ENCODE assay signal across 11 cellular contexts in the genomic region with DNA sequence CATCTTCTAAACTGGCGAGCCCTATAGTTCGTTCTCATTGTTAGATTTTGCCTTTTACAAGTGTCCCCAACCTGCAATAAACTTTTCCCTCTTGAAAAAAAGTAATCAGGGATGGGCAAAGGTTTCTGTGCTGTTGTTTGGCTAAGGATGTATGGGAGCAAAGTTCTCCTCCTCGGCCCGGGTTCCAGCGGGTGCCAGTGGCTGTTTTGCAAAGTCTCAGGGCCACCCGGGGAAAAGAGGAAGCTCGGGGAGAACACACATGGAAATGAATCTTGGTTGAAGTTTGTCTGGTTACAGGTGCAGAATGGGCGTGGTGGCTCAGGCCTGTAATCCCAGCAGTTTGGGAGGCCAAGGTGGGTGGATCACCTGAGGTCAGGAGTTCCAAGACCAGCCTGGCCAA.
A peak's percentile ranks its signal among the peaks of the same experiment; 100 is the strongest.
DNase-seq lines count a peak whose midpoint lies in the region; FAIRE-seq and TF ChIP-seq lines count a peak whose summit lies in the region.
"Had no signal": no experiment of that assay in that cellular context is flagged by ENCODE, and none has a peak within 500 bp of the region (broad histone marks: within the 10 kb centered on the region; RNA-seq: fewer than 3 reads in every experiment).

No MANE protein-coding gene starts in this region.

- FAIRE-seq in keratinocyte (lab: Jason Lieb, UNC), result no peak

- in situ Hi-C loops in transverse colon (cut with MboI; ENCODE audit: low pct_ligation_motif_present in 1 of 4, low pct_unique_long_range_greater_than_20kb in 1 of 4, low sequenced_read_pairs in 3 of 4), result no loop called here

- H3K4me1 ChIP-seq in keratinocyte (ENCODE audit: control insufficient read depth, extremely low read depth, insufficient read depth, low read length) (peaks cover 27% of the 10 kb centered on the region), transverse colon (peaks cover 11 to 47% (median 25%) of the 10 kb centered on the region in 4 donors)

- TF ChIP-seq POLR2A in transverse colon (IDR thresholded peaks at IDR 0.05), result no peak

- H3K9me1 ChIP-seq in keratinocyte (ENCODE audit: control insufficient read depth, extremely low read depth, insufficient read depth, low read length), result no peaks in the 10 kb centered on the region

- peak overlapping the region; percentile 56 for H3K4me2 ChIP-seq in keratinocyte (ENCODE audit: control insufficient read depth, extremely low read depth, insufficient read depth, low read depth, low read length)

- H3K27ac ChIP-seq in RWPE1, result peak overlapping the region; percentile 72
- no peak overlapping the region for H3K27ac ChIP-seq in keratinocyte (ENCODE audit: control insufficient read depth, insufficient read depth, low read length)
- H3K27ac ChIP-seq in transverse colon, result peak overlapping the region; percentile 79 to 87 (median 82)

- dilution Hi-C loops in keratinocyte (cut with MboI; ENCODE audit: extremely low pct_ligation_motif_present, low sequenced_read_pairs), result no loop called here

- CTCF ChIA-PET in RWPE1 (lab: Yijun Ruan, JAX), result interaction anchor here (0.5 to 1.0 kb wide), 3 partner anchors 40 to 896 kb away, joined by 3 to 5 read pairs (median 3); no protein-coding TSS in a partner anchor

- POLR2A ChIA-PET in RWPE1 (lab: Yijun Ruan, JAX; ENCODE audit: low non-redundant PET), result no interaction called here

- TF ChIP-seq EP300 in transverse colon (IDR thresholded peaks at IDR 0.05; ENCODE audit: low read depth), result no peak

- WGBS in transverse colon (ENCODE audit: low coverage in 1 of 2), 2 donors, result 56 to 73% methylated on average over 2 to 8 of the region's 8 CpGs

- no peaks in the 10 kb centered on the region for H3K27me3 ChIP-seq in keratinocyte (ENCODE audit: control insufficient read depth, extremely low read depth, insufficient read depth, low read length)
- no peaks in the 10 kb centered on the region for H3K27me3 ChIP-seq in transverse colon
- no peaks in the 10 kb centered on the region for H3K27me3 ChIP-seq in MG63

- H3K79me2 ChIP-seq in keratinocyte (ENCODE audit: control insufficient read depth, insufficient read depth, low read length), result no peaks in the 10 kb centered on the region

- intact Hi-C loops in transverse colon (cut with DNase I; ENCODE audit: low total_unique reads), result no loop called here

- no peaks in the 10 kb centered on the region for H4K20me1 ChIP-seq in keratinocyte (ENCODE audit: control insufficient read depth, extremely low read depth, insufficient read depth, low read length)

- TF ChIP-seq CTCF in RWPE1 (conservative IDR thresholded peaks at IDR 0.05; ENCODE audit: low read depth) (no peak), keratinocyte (optimal IDR thresholded peaks at IDR 0.05 in 1 of 3, IDR thresholded peaks at IDR 0.05 in 1 of 3, conservative IDR thresholded peaks at IDR 0.05 in 1 of 3; ENCODE audit: extremely low read depth in 1 of 3, insufficient read depth in 2 of 3, low read length in 3 of 3) (no peak), transverse colon (IDR thresholded peaks at IDR 0.05) (no peak)

- no peaks in the 10 kb centered on the region for H3K9me3 ChIP-seq in keratinocyte (ENCODE audit: control insufficient read depth, low read depth, low read length)
- H3K9me3 ChIP-seq in transverse colon, result no peaks in the 10 kb centered on the region
- H3K9me3 ChIP-seq in MG63, result no peaks in the 10 kb centered on the region

- DNase-seq in HuH-7.5 (ENCODE audit: low spot score) (peak; percentile 48), RWPE1 (ENCODE audit: low spot score) (no peak), keratinocyte (ENCODE audit: low read depth, low spot score) (no peak), transverse colon (peak; percentile 76), MG63 (no peak), NCI-H2196 (lab: John Stamatoyannopoulos, UW; ENCODE audit: unreplicated experiment) (no peak), occipital lobe (lab: John Stamatoyannopoulos, UW) (no peak)
- DNase-seq: EL, NCI-H1092, NCI-H2081 treated with DMSO at 0.1 percent for 48 hours, NCI-H510A treated with DMSO at 0.1 percent for 48 hours had no signal

- H2AFZ ChIP-seq in keratinocyte (ENCODE audit: control insufficient read depth, low read length), result no peak overlapping the region

- no peak overlapping the region for H3K4me3 ChIP-seq in keratinocyte (ENCODE audit: control insufficient read depth in 2 of 3, extremely low read depth in 1 of 3, insufficient read depth in 2 of 3, low read depth in 1 of 3, low read length in 3 of 3)
- H3K4me3 ChIP-seq in transverse colon, result no peak overlapping the region
- H3K4me3 ChIP-seq in MG63, result no peak overlapping the region

- H3K9ac ChIP-seq in keratinocyte (ENCODE audit: control insufficient read depth, extremely low read depth, insufficient read depth, low read length), result no peak overlapping the region

- no peaks in the 10 kb centered on the region for H3K36me3 ChIP-seq in keratinocyte (ENCODE audit: control insufficient read depth in 2 of 2, extremely low read depth in 1 of 2, insufficient read depth in 2 of 2, low read length in 2 of 2)
- H3K36me3 ChIP-seq in transverse colon, result no peaks in the 10 kb centered on the region
- peaks cover 2% of the 10 kb centered on the region for H3K36me3 ChIP-seq in MG63

Comparison
In these comparisons a context has a peak if more than half of its experiments do, and no peak if none do; other contexts are left out.
1. DNase-seq: peak in HuH-7.5 (single experiment) and transverse colon (single experiment); none in RWPE1 (single experiment), keratinocyte (single experiment), MG63 (single experiment), NCI-H2196 (single experiment) and occipital lobe (single experiment).